In the genomic region with DNA sequence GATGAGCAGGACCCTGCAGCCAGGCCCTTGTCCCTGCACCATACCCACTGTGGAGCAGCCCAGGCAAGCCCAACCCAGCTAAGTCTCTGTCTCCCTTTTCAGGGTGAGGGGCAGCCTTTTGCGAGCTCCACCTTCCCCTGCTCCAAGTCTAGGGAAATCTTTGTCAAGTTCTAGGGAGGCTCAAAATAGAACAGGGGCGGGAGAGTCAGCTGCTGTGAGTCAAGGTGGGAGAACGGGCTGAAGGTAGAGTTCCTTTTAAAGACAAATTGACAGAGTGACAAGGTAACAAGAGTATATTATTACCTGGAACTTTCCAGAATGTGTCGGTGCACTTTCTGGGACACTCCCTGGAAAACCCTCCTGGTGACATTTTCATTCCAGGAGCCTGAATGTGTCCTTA, we compare ENCODE assay signal across 34 cellular contexts.
"Had no signal": no experiment of that assay in that cellular context is flagged by ENCODE, and none has a peak within 500 bp of the region (broad histone marks: within the 10 kb centered on the region; RNA-seq: fewer than 3 reads in every experiment).

No MANE protein-coding gene starts in this region.

- H3K27ac ChIP-seq: KMS-11 had no signal

- H3K9ac ChIP-seq: KMS-11 had no signal

- H3K4me2 ChIP-seq: KMS-11 had no signal

- H3K36me3 ChIP-seq: MG63 had no signal

- H3K27me3 ChIP-seq: MG63 had no signal

- H3K4me3 ChIP-seq: MG63 had no signal

- DNase-seq: Karpas-422, Kasumi-1, KG1, MG63, MM.1S, MV-4-11, NCI-H1048, NCI-H1092, NCI-H1092 treated with DMSO at 0.1 percent for 48 hours, NCI-H1105, NCI-H1105 treated with DMSO at 0.1 percent for 48 hours, NCI-H1417, NCI-H1417 treated with DMSO at 0.1 percent for 48 hours, NCI-H1436, NCI-H1436 treated with DMSO at 0.1 percent for 48 hours, NCI-H146, NCI-H1694, NCI-H1694 treated with DMSO at 0.1 percent for 48 hours, NCI-H187, NCI-H187 treated with DMSO at 0.1 percent for 48 hours, NCI-H1930, NCI-H2029, NCI-H2029 treated with DMSO at 0.1 percent for 48 hours, NCI-H2081, NCI-H2081 treated with DMSO at 0.1 percent for 48 hours, NCI-H2107, NCI-H2171, NCI-H2171 treated with DMSO at 0.1 percent for 48 hours, NCI-H2227 treated with DMSO at 0.1 percent for 48 hours, NCI-H345, NCI-H446, NCI-H446 treated with DMSO at 0.1 percent for 48 hours, NCI-H510A had no signal
